7 cellular contexts compared by ENCODE assay signal in genomic region chr11:118761981-118762380, GRCh38. TPM values are rescaled to one million over a fixed set of nuclear protein-coding genes. Genes with fewer than 3 reads are reported as not detected.
A peak's percentile ranks its signal among the peaks of the same experiment; 100 is the strongest.
DNase-seq lines count a peak whose midpoint lies in the region; ATAC-seq and TF ChIP-seq lines count a peak whose summit lies in the region.
"Not testable (repeated sequence)": the region's sequence is repeated elsewhere in the genome, so short reads cannot be mapped to it uniquely, and the experiment has no call there.

No MANE protein-coding gene starts in this region.

- not testable (repeated sequence) for H3K27ac ChIP-seq in CD8-positive, alpha-beta T cell (ENCODE audit: low read depth, low read length)

- not testable (repeated sequence) for H3K27me3 Mint-ChIP-seq in CD8-positive, alpha-beta T cell (ENCODE audit: low read depth); activated B cell treated with CpG ODN at 0.5 μM for 24 hours; activated naive CD4-positive, alpha-beta T cell treated with anti-CD3 and anti-CD28 coated beads for 36 hours (ENCODE audit: low read depth); activated naive CD8-positive, alpha-beta T cell treated with anti-CD3 and anti-CD28 coated beads for 36 hours; naive thymus-derived CD8-positive, alpha-beta T cell

- not testable (repeated sequence) for H3K9me3 ChIP-seq in CD8-positive, alpha-beta T cell (ENCODE audit: low read length)

- DNase-seq in CD8-positive, alpha-beta T cell; activated B cell treated with CpG ODN at 0.5 μM for 24 hours; activated naive CD4-positive, alpha-beta T cell treated with anti-CD3 and anti-CD28 coated beads for 36 hours; activated naive CD8-positive, alpha-beta T cell treated with anti-CD3 and anti-CD28 coated beads for 36 hours; naive thymus-derived CD8-positive, alpha-beta T cell: not testable (repeated sequence)
- DNase-seq in head of caudate nucleus (peak in 22 of 42 donors; percentile 3 to 60 (median 26)), putamen (ENCODE audit: low spot score) (peak; percentile 24)

- peaks cover 87% of the 10 kb centered on the region for H3K36me3 Mint-ChIP-seq in CD8-positive, alpha-beta T cell
- peaks cover 87% of the 10 kb centered on the region for H3K36me3 Mint-ChIP-seq in activated B cell treated with CpG ODN at 0.5 μM for 24 hours (ENCODE audit: low read depth)
- H3K36me3 Mint-ChIP-seq in activated naive CD4-positive, alpha-beta T cell treated with anti-CD3 and anti-CD28 coated beads for 36 hours (ENCODE audit: low read depth) = peaks cover 56% of the 10 kb centered on the region
- peaks cover 34% of the 10 kb centered on the region for H3K36me3 Mint-ChIP-seq in activated naive CD8-positive, alpha-beta T cell treated with anti-CD3 and anti-CD28 coated beads for 36 hours
- peaks cover 8 to 95% (median 23%) of the 10 kb centered on the region in 3 donors for H3K36me3 Mint-ChIP-seq in naive thymus-derived CD8-positive, alpha-beta T cell

- H3K4me1 Mint-ChIP-seq in CD8-positive, alpha-beta T cell (ENCODE audit: low read depth) = peaks cover 29% of the 10 kb centered on the region
- not testable (repeated sequence) for H3K4me1 Mint-ChIP-seq in activated B cell treated with CpG ODN at 0.5 μM for 24 hours
- peaks cover 10% of the 10 kb centered on the region for H3K4me1 Mint-ChIP-seq in activated naive CD4-positive, alpha-beta T cell treated with anti-CD3 and anti-CD28 coated beads for 36 hours (ENCODE audit: low read depth)
- H3K4me1 Mint-ChIP-seq in activated naive CD8-positive, alpha-beta T cell treated with anti-CD3 and anti-CD28 coated beads for 36 hours = peaks cover 15% of the 10 kb centered on the region
- H3K4me1 Mint-ChIP-seq in naive thymus-derived CD8-positive, alpha-beta T cell = peaks cover 10 to 31% (median 17%) of the 10 kb centered on the region in 4 donors

- TF ChIP-seq CTCF in CD8-positive, alpha-beta T cell (IDR thresholded peaks at IDR 0.05); activated B cell treated with CpG ODN at 0.5 μM for 24 hours (IDR thresholded peaks at IDR 0.05): not testable (repeated sequence)

- POLR2A ChIA-PET in CD8-positive, alpha-beta T cell (lab: Charles Lee) = interaction anchor here (0.8 to 1.7 kb wide), 3 partner anchors 15 to 93 kb away, joined by 3 to 4 read pairs (median 3); partner anchors contain the start of gene DDX6
- POLR2A ChIA-PET in activated B cell treated with CpG ODN at 0.5 μM for 24 hours (lab: Charles Lee) = interaction anchor here (0.6 to 1.1 kb wide), 3 partner anchors 10 to 173 kb away, joined by 3 to 12 read pairs (median 3); partner anchors contain the start of gene CXCR5
- POLR2A ChIA-PET in naive thymus-derived CD8-positive, alpha-beta T cell (lab: Charles Lee) = interaction anchor here (0.6 to 0.8 kb wide), 3 partner anchors 30 to 167 kb away, joined by 3 to 4 read pairs (median 3); no protein-coding TSS in a partner anchor

- H3K4me1 ChIP-seq in CD8-positive, alpha-beta T cell (ENCODE audit: insufficient read depth, low read length) = not testable (repeated sequence)

- not testable (repeated sequence) for H3K4me3 Mint-ChIP-seq in CD8-positive, alpha-beta T cell; activated B cell treated with CpG ODN at 0.5 μM for 24 hours; activated naive CD4-positive, alpha-beta T cell treated with anti-CD3 and anti-CD28 coated beads for 36 hours; activated naive CD8-positive, alpha-beta T cell treated with anti-CD3 and anti-CD28 coated beads for 36 hours; naive thymus-derived CD8-positive, alpha-beta T cell

- intact Hi-C loops in CD8-positive, alpha-beta T cell (cut with DNase I, micrococcal nuclease) = loop anchor here in 1 of 2 experiments (2.0 kb wide), 1 partner anchor 17 kb away; no protein-coding TSS in a partner anchor
- intact Hi-C loops in activated B cell treated with CpG ODN at 0.5 μM for 24 hours (cut with micrococcal nuclease); activated naive CD4-positive, alpha-beta T cell treated with anti-CD3 and anti-CD28 coated beads for 36 hours (cut with micrococcal nuclease); head of caudate nucleus (cut with DNase I): not testable (repeated sequence)

- H3K27me3 ChIP-seq in CD8-positive, alpha-beta T cell (ENCODE audit: insufficient read depth, low read length) = not testable (repeated sequence)

- H3K36me3 ChIP-seq in CD8-positive, alpha-beta T cell (ENCODE audit: insufficient read depth, low read length) = peaks cover 74% of the 10 kb centered on the region

- CTCF ChIA-PET in CD8-positive, alpha-beta T cell (lab: Charles Lee) = interaction anchor here (0.7 to 5.1 kb wide), 6 partner anchors 8 to 168 kb away, joined by 3 to 45 read pairs (median 3); no protein-coding TSS in a partner anchor
- CTCF ChIA-PET in activated B cell treated with CpG ODN at 0.5 μM for 24 hours (lab: Charles Lee) = not testable (repeated sequence)
- CTCF ChIA-PET in activated naive CD4-positive, alpha-beta T cell treated with anti-CD3 and anti-CD28 coated beads for 36 hours (lab: Charles Lee) = interaction anchor here (0.5 to 2.0 kb wide), 4 partner anchors 11 to 330 kb away, joined by 3 to 6 read pairs (median 4); no protein-coding TSS in a partner anchor

- not testable (repeated sequence) for H3K4me3 ChIP-seq in CD8-positive, alpha-beta T cell (ENCODE audit: low read depth, low read length)

- ATAC-seq in CD8-positive, alpha-beta T cell; activated B cell treated with CpG ODN at 0.5 μM for 24 hours (ENCODE audit: low read depth); naive thymus-derived CD8-positive, alpha-beta T cell: not testable (repeated sequence)

- not testable (repeated sequence) for H3K9me3 Mint-ChIP-seq in CD8-positive, alpha-beta T cell; activated B cell treated with CpG ODN at 0.5 μM for 24 hours; activated naive CD4-positive, alpha-beta T cell treated with anti-CD3 and anti-CD28 coated beads for 36 hours; activated naive CD8-positive, alpha-beta T cell treated with anti-CD3 and anti-CD28 coated beads for 36 hours; naive thymus-derived CD8-positive, alpha-beta T cell

- peak overlapping the region; percentile 69 for H3K27ac Mint-ChIP-seq in CD8-positive, alpha-beta T cell
- H3K27ac Mint-ChIP-seq in activated B cell treated with CpG ODN at 0.5 μM for 24 hours = peak overlapping the region; percentile 24
- H3K27ac Mint-ChIP-seq in activated naive CD4-positive, alpha-beta T cell treated with anti-CD3 and anti-CD28 coated beads for 36 hours = peak overlapping the region; percentile 65
- H3K27ac Mint-ChIP-seq in activated naive CD8-positive, alpha-beta T cell treated with anti-CD3 and anti-CD28 coated beads for 36 hours = peak overlapping the region; percentile 80
- peak overlapping the region in 6 of 10 donors; percentile 39 to 74 (median 59) for H3K27ac Mint-ChIP-seq in naive thymus-derived CD8-positive, alpha-beta T cell

RNA-seq across cellular contexts. Expression of gene DDX6, which starts 29.0 kb away (rescaled TPM):
- total RNA-seq in CD8-positive, alpha-beta T cell = 100 to 1,000 TPM; 409 TPM
- 263 and 297 TPM in 2 replicates for total RNA-seq in activated B cell treated with CpG ODN at 0.5 μM for 24 hours
- 100 to 1,000 TPM; 274 to 279 TPM for total RNA-seq in activated naive CD4-positive, alpha-beta T cell treated with anti-CD3 and anti-CD28 coated beads for 36 hours
- total RNA-seq in activated naive CD8-positive, alpha-beta T cell treated with anti-CD3 and anti-CD28 coated beads for 36 hours = 100 to 1,000 TPM; 148 to 150 TPM
- total RNA-seq in naive thymus-derived CD8-positive, alpha-beta T cell = 100 to 1,000 TPM; 334 to 340 TPM
- 100 to 1,000 TPM in 2 of 3 donors, 10 to 100 TPM in 1; 82.7 to 107 (median 106) TPM for polyA plus RNA-seq in naive thymus-derived CD8-positive, alpha-beta T cell

Comparison
In these comparisons a context has a peak if more than half of its experiments do, and no peak if none do; other contexts are left out.
1. H3K27ac Mint-ChIP-seq: peak in every context shown above with its lines; median percentile 80 in activated naive CD8-positive, alpha-beta T cell treated with anti-CD3 and anti-CD28 coated beads for 36 hours; 69 in CD8-positive, alpha-beta T cell; 65 in activated naive CD4-positive, alpha-beta T cell treated with anti-CD3 and anti-CD28 coated beads for 36 hours; 59 in naive thymus-derived CD8-positive, alpha-beta T cell; 24 in activated B cell treated with CpG ODN at 0.5 μM for 24 hours.